ENCODE assay signal across 11 cellular contexts in the genomic region with DNA sequence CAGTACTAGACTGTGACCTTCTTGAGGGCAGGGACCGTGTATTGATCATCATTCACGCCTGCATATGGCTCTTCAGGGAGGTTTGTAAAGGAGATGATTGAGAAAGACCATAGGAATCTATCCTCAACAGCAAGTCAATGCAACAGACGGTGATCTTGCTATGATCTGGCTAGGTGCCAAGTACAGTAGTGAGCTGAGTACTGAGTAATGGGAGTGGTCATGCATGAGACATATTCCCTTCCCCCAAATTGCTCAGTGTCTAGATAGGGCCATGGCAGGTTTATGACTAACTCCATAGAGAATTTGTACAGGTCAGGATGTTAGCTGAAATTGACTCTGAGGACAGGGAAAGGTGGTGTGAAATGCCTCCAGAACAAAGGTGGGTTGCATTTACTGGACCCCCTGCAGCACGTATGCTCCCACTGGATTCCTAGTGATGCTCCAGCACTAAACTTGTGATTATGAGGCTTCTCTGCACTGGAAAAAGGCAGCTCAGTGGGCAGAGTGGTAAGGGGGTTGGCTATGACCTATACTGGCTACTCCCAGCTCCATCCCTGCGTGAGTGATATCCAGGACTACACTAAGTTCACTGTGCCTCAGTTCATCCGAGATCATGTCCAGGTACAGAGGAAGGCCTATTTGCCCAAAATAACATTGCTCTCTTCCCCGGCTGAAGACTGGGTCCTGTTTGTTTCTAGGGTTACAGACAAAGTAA. TPM values are rescaled to one million over a fixed set of nuclear protein-coding genes. Genes with fewer than 3 reads are reported as not detected.
DNase-seq lines count a peak whose midpoint lies in the region; ATAC-seq and TF ChIP-seq lines count a peak whose summit lies in the region.
"Had no signal": no experiment of that assay in that cellular context is flagged by ENCODE, and none has a peak within 500 bp of the region (broad histone marks: within the 10 kb centered on the region; RNA-seq: fewer than 3 reads in every experiment).

No MANE protein-coding gene starts in this region.

- ATAC-seq in esophagus mucosa, result peak; percentile 69
- ATAC-seq in gastrocnemius medialis, result no peak
- ATAC-seq: mucosa of descending colon had no signal

- H3K27ac ChIP-seq in ACC112 (ENCODE audit: low read depth, low read length) (no peak overlapping the region), gastrocnemius medialis (no peak overlapping the region)

- intact Hi-C loops in gastrocnemius medialis (cut with DNase I; ENCODE audit: low total_unique reads), result no loop called here

- H3K27me3 ChIP-seq in ACC112 (ENCODE audit: insufficient read depth, low read length), result no peaks in the 10 kb centered on the region
- no peaks in the 10 kb centered on the region for H3K27me3 ChIP-seq in gastrocnemius medialis

- H3K9me3 ChIP-seq in gastrocnemius medialis, result no peaks in the 10 kb centered on the region
- H3K9me3 ChIP-seq: mucosa of descending colon had no signal

- H3K36me3 ChIP-seq in ACC112 (ENCODE audit: insufficient read depth, low read length) (no peaks in the 10 kb centered on the region), gastrocnemius medialis (no peaks in the 10 kb centered on the region)

- peaks cover 32% of the 10 kb centered on the region for H3K4me1 ChIP-seq in ACC112 (ENCODE audit: control insufficient read depth, insufficient read depth, low read length, unreplicated experiment)
- no peaks in the 10 kb centered on the region for H3K4me1 ChIP-seq in gastrocnemius medialis

- TF ChIP-seq POLR2A in gastrocnemius medialis (IDR thresholded peaks at IDR 0.05), result no peak

- H3K79me2 ChIP-seq in ACC112 (ENCODE audit: control insufficient read depth, insufficient read depth, low read length, unreplicated experiment), result no peaks in the 10 kb centered on the region

- no peak for TF ChIP-seq CTCF in gastrocnemius medialis (IDR thresholded peaks at IDR 0.05 in 4 of 5, conservative IDR thresholded peaks at IDR 0.05 in 1 of 5)

- in situ Hi-C loops in gastrocnemius medialis (cut with MboI; ENCODE audit: low sequenced_read_pairs in 4 of 4), result no loop called here

- no peak overlapping the region for H2AFZ ChIP-seq in ACC112 (ENCODE audit: low read length, unreplicated experiment)

- peak; percentile 93 for DNase-seq in HCEC 1CT
- DNase-seq in NCI-H82 (lab: John Stamatoyannopoulos, UW), result peak; percentile 88
- no peak for DNase-seq in gastrocnemius medialis
- DNase-seq in retina, result no peak
- DNase-seq in HuH-7 (ENCODE audit: low spot score), result no peak
- DNase-seq in SIG-M5 (lab: John Stamatoyannopoulos, UW), result no peak
- DNase-seq: activated T-cell treated with anti-CD3 and anti-CD28 coated beads, Interleukin-2, amount 50 U/mL, for 4 hours; central memory CD4-positive, alpha-beta T cell; mucosa of descending colon had no signal

- H3K4me3 ChIP-seq in ACC112 (ENCODE audit: low read depth, low read length), result peak overlapping the region; percentile 38; the same call in 1 of the 2 replicates
- H3K4me3 ChIP-seq in gastrocnemius medialis, result no peak overlapping the region
- H3K4me3 ChIP-seq: mucosa of descending colon had no signal

RNA-seq across cellular contexts. Expression of a gene that starts 37.2 kb away (rescaled TPM):
- total RNA-seq in esophagus mucosa, result not detected
- not detected for total RNA-seq in gastrocnemius medialis
- total RNA-seq: activated T-cell treated with anti-CD3 and anti-CD28 coated beads, Interleukin-2, amount 50 U/mL, for 4 hours had no signal

Comparison
In these comparisons a context has a peak if more than half of its experiments do, and no peak if none do; other contexts are left out.
1. DNase-seq: peak in HCEC 1CT (single experiment) and NCI-H82 (single experiment); none in gastrocnemius medialis (0 of 2), retina (single experiment), HuH-7 (single experiment) and SIG-M5 (single experiment).